14 cellular contexts compared by ENCODE assay signal in the genomic region with DNA sequence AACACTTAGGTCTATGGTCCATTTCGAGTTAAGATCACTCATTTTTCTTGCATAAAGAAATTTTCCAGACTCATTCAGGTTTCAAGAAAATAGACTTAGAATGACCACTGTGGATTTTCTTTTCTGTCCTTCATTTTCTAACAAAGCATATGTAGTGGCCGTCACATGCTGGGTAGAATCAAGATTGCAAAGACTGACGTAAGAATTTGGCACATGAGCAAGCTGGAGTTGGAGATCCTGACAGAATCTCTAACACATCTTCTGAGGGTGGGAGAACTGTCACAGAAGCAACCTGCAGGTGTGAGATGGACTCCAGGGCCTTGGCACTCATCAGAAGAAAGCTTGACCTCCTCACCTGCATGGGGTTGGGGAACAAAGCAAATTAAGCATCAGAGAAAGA. TPM values are rescaled to one million over a fixed set of nuclear protein-coding genes. Genes with fewer than 3 reads are reported as not detected.
DNase-seq lines count a peak whose midpoint lies in the region; ATAC-seq and TF ChIP-seq lines count a peak whose summit lies in the region.
"Had no signal": no experiment of that assay in that cellular context is flagged by ENCODE, and none has a peak within 500 bp of the region (broad histone marks: within the 10 kb centered on the region; RNA-seq: fewer than 3 reads in every experiment).

No MANE protein-coding gene starts in this region.

- no peak overlapping the region for H3K4me3 Mint-ChIP-seq in brain
- H3K4me3 Mint-ChIP-seq: CD14-positive monocyte; CD8-positive, alpha-beta T cell; HFFc6 had no signal

- DNase-seq in DMS153 (lab: John Stamatoyannopoulos, UW) (peak; percentile 15), DMS153 treated with DMSO at 0.1 percent for 48 hours (lab: John Stamatoyannopoulos, UW; ENCODE audit: unreplicated experiment) (no peak), G401 (ENCODE audit: low spot score) (peak; percentile 68), fibroblast of pulmonary artery (ENCODE audit: low read depth) (peak; percentile 16), pons (ENCODE audit: low spot score) (no peak), left colon (no peak)
- DNase-seq: CD8-positive, alpha-beta T cell; COR-L47; DMS53; HCEC 1CT; HFFc6 had no signal

- in situ Hi-C loops in G401 (cut with HindIII; ENCODE audit: low sequenced_read_pairs) = no loop called here

- no peaks in the 10 kb centered on the region for H3K36me3 Mint-ChIP-seq in brain
- H3K36me3 Mint-ChIP-seq: CD14-positive monocyte; CD8-positive, alpha-beta T cell had no signal

- H3K27me3 Mint-ChIP-seq in brain = no peaks in the 10 kb centered on the region

- TF ChIP-seq CTCF in brain (conservative IDR thresholded peaks at IDR 0.05) (no peak), fibroblast of pulmonary artery (IDR thresholded peaks at IDR 0.05; ENCODE audit: low read length, missing control alignments) (no peak)

- no peaks in the 10 kb centered on the region for H3K9me3 Mint-ChIP-seq in brain
- H3K9me3 Mint-ChIP-seq: CD8-positive, alpha-beta T cell; HFFc6 had no signal

- ATAC-seq in left colon = no peak
- ATAC-seq: CD8-positive, alpha-beta T cell had no signal

- peak overlapping the region in 3 of 5 experiments; percentile 0 to 52 (median 1) for H3K27ac Mint-ChIP-seq in brain
- H3K27ac Mint-ChIP-seq: CD8-positive, alpha-beta T cell; HFFc6 had no signal

- intact Hi-C loops in left colon (cut with DNase I, micrococcal nuclease) = no loop called here

- H3K4me3 ChIP-seq in fibroblast of pulmonary artery (replicated peaks; ENCODE audit: low read depth, low read length) = no peak overlapping the region

- H3K4me1 Mint-ChIP-seq in brain = peaks cover 34% of the 10 kb centered on the region

RNA-seq across cellular contexts. Expression of a gene that starts 28.6 kb away (rescaled TPM):
- total RNA-seq in G401 (2014; rRNA removed; shearing (Covaris generic)) = 9.8 and 10.5 TPM in 2 replicates
- polyA plus RNA-seq in brain (ENCODE audit: insufficient read depth, low read depth, low replicate concordance) = 17.6 TPM
- under 1 TPM; 0.31 to 0.36 TPM for total RNA-seq in left colon
- total RNA-seq: A673; CD8-positive, alpha-beta T cell had no signal

Comparison
In these comparisons a context has a peak if more than half of its experiments do, and no peak if none do; other contexts are left out.
1. DNase-seq: peak in DMS153 (single experiment), G401 (single experiment) and fibroblast of pulmonary artery (single experiment); none in DMS153 treated with DMSO at 0.1 percent for 48 hours (single experiment), pons (single experiment) and left colon (0 of 2).